Comparison of ENCODE assay signal across 8 cellular contexts in the genomic region with DNA sequence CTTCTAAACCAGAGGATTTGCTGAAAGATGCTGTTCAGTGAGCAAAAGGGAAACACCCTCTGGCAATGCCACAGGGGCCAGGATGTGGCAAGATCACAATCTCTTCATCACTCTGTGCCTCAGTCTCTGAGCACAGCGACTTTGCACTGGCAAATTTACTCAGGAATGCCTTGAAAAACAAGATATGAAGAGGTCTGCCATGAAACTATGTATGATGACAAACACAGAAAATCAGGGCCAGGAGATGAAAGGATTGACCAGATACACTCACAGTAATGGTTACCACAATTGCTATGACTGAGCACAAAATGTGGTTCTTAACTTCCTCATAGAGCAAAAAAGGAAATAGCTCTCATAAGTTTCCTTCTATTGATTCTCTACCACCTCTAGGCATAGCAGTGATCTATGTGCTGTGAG. TPM values are rescaled to one million over a fixed set of nuclear protein-coding genes. Genes with fewer than 3 reads are reported as not detected.
DNase-seq lines count a peak whose midpoint lies in the region; ATAC-seq and TF ChIP-seq lines count a peak whose summit lies in the region.

No MANE protein-coding gene starts in this region.

- intact Hi-C loops in CD14-positive monocyte (cut with micrococcal nuclease): loop anchor here in 1 of 2 donors (10.0 kb wide), 1 partner anchor 72 kb away; a partner anchor contains a TSS

- ATAC-seq in GM19468 (IDR thresholded peaks at IDR 0.05; ENCODE audit: extremely low read depth, unreplicated experiment) (peak; percentile 76), HG03571 (IDR thresholded peaks at IDR 0.05; ENCODE audit: unreplicated experiment) (peak; percentile 70)

- H3K27ac Mint-ChIP-seq in CD14-positive monocyte (peak overlapping the region; percentile 79 to 96 (median 93)), immature natural killer cell (peak overlapping the region; percentile 80 to 95 (median 93))
- H3K27ac Mint-ChIP-seq in activated CD4-positive, alpha-beta T cell treated with anti-CD3 and anti-CD28 coated beads, Interleukin-2, amount 10 ng/mL, durations not matched to agents 7 days and 5 days: peak overlapping the region; percentile 88

- H3K4me3 Mint-ChIP-seq in CD14-positive monocyte (peak overlapping the region; percentile 52 to 64), immature natural killer cell (peak overlapping the region; percentile 71 to 84 (median 79))
- H3K4me3 Mint-ChIP-seq in activated CD4-positive, alpha-beta T cell treated with anti-CD3 and anti-CD28 coated beads, Interleukin-2, amount 10 ng/mL, durations not matched to agents 7 days and 5 days: peak overlapping the region; percentile 32

- no peak for DNase-seq in CD14-positive monocyte (ENCODE audit: low spot score)
- DNase-seq in activated CD4-positive, alpha-beta T cell treated with anti-CD3 and anti-CD28 coated beads, Interleukin-2, amount 10 ng/mL, durations not matched to agents 7 days and 5 days: peak; percentile 86
- peak; percentile 61 to 69 (median 66) for DNase-seq in immature natural killer cell
- no peak for DNase-seq in HuH-7.5 (ENCODE audit: low spot score)
- no peak for DNase-seq in epidermal melanocyte (ENCODE audit: insufficient read length, low spot score)
- DNase-seq in NCI-H82 (lab: John Stamatoyannopoulos, UW): no peak

- TF ChIP-seq CTCF in CD14-positive monocyte (IDR thresholded peaks at IDR 0.05): no peak

- POLR2A ChIA-PET in activated CD4-positive, alpha-beta T cell treated with anti-CD3 and anti-CD28 coated beads, Interleukin-2, amount 10 ng/mL, durations not matched to agents 7 days and 5 days (lab: Charles Lee): interaction anchor here (0.6 kb wide), 1 partner anchor 34 kb away, joined by 3 read pairs; no protein-coding TSS in a partner anchor

- H3K9me3 Mint-ChIP-seq in CD14-positive monocyte (peaks cover 0 to 2% (median 0%) of the 10 kb centered on the region in 7 donors), immature natural killer cell (no peaks in the 10 kb centered on the region)
- no peaks in the 10 kb centered on the region for H3K9me3 Mint-ChIP-seq in activated CD4-positive, alpha-beta T cell treated with anti-CD3 and anti-CD28 coated beads, Interleukin-2, amount 10 ng/mL, durations not matched to agents 7 days and 5 days

- H3K4me1 Mint-ChIP-seq in CD14-positive monocyte (peaks cover 54% of the 10 kb centered on the region), immature natural killer cell (peaks cover 91 to 99% of the 10 kb centered on the region in 2 donors)
- H3K4me1 Mint-ChIP-seq in activated CD4-positive, alpha-beta T cell treated with anti-CD3 and anti-CD28 coated beads, Interleukin-2, amount 10 ng/mL, durations not matched to agents 7 days and 5 days: peaks cover 69% of the 10 kb centered on the region

- CTCF ChIA-PET in activated CD4-positive, alpha-beta T cell treated with anti-CD3 and anti-CD28 coated beads, Interleukin-2, amount 10 ng/mL, durations not matched to agents 7 days and 5 days (lab: Charles Lee): interaction anchor here (0.7 to 1.1 kb wide), 2 partner anchors 22 to 24 kb away, joined by 3 read pairs; no protein-coding TSS in a partner anchor

- H3K27me3 Mint-ChIP-seq in CD14-positive monocyte (ENCODE audit: low read depth in 3 of 3): peaks cover 0 to 2% (median 0%) of the 10 kb centered on the region in 3 donors
- no peaks in the 10 kb centered on the region for H3K27me3 Mint-ChIP-seq in activated CD4-positive, alpha-beta T cell treated with anti-CD3 and anti-CD28 coated beads, Interleukin-2, amount 10 ng/mL, durations not matched to agents 7 days and 5 days
- H3K27me3 Mint-ChIP-seq in immature natural killer cell (ENCODE audit: low read depth in 3 of 3): peaks cover 6 to 7% (median 7%) of the 10 kb centered on the region in 3 donors

- peaks cover 32 to 40% of the 10 kb centered on the region in 2 donors for H3K36me3 Mint-ChIP-seq in CD14-positive monocyte
- H3K36me3 Mint-ChIP-seq in activated CD4-positive, alpha-beta T cell treated with anti-CD3 and anti-CD28 coated beads, Interleukin-2, amount 10 ng/mL, durations not matched to agents 7 days and 5 days (ENCODE audit: low read depth): peaks cover 53% of the 10 kb centered on the region
- peaks cover 0 to 8% (median 5%) of the 10 kb centered on the region in 3 donors for H3K36me3 Mint-ChIP-seq in immature natural killer cell

RNA-seq across cellular contexts. Expression of a gene that starts 5.8 kb away (rescaled TPM):
- polyA plus RNA-seq in CD14-positive monocyte (10 to 100 TPM in 1 of 2 donors, 1 to 10 TPM in 1; 9.2 to 10.8 TPM), immature natural killer cell (10 to 100 TPM; 11.5 to 23.5 (median 15.9) TPM)
- total RNA-seq in activated CD4-positive, alpha-beta T cell treated with anti-CD3 and anti-CD28 coated beads, Interleukin-2, amount 10 ng/mL, durations not matched to agents 7 days and 5 days: 10 to 100 TPM; 35.4 to 39.2 TPM

RNA-seq across cellular contexts. Expression of a gene that starts 6.0 kb away (rescaled TPM):
- polyA plus RNA-seq in CD14-positive monocyte (10 to 100 TPM; 15.0 to 19.2 TPM), immature natural killer cell (10 to 100 TPM; 19.6 to 28.5 (median 24.4) TPM)
- 10 to 100 TPM; 13.5 to 17.7 TPM for total RNA-seq in activated CD4-positive, alpha-beta T cell treated with anti-CD3 and anti-CD28 coated beads, Interleukin-2, amount 10 ng/mL, durations not matched to agents 7 days and 5 days

Comparison
In these comparisons a context has a peak if more than half of its experiments do, and no peak if none do; other contexts are left out.
1. DNase-seq: peak in activated CD4-positive, alpha-beta T cell treated with anti-CD3 and anti-CD28 coated beads, Interleukin-2, amount 10 ng/mL, durations not matched to agents 7 days and 5 days (single experiment) and immature natural killer cell (3 of 3); none in CD14-positive monocyte (single experiment), HuH-7.5 (single experiment), epidermal melanocyte (single experiment) and NCI-H82 (single experiment).
2. Peak in every context shown above with its lines, with median percentiles within 50 percentile points of each other: H3K27ac Mint-ChIP-seq and H3K4me3 Mint-ChIP-seq.